Comparison of ENCODE assay signal across 17 cellular contexts in genomic region chr1:94434339-94435092, GRCh38.
"Had no signal": no experiment of that assay in that cellular context is flagged by ENCODE, and none has a peak within 500 bp of the region (broad histone marks: within the 10 kb centered on the region; RNA-seq: fewer than 3 reads in every experiment).

No MANE protein-coding gene starts in this region.

- H3K27ac ChIP-seq: cardiac muscle cell, dorsolateral prefrontal cortex, esophagus squamous epithelium, left lung, parathyroid adenoma had no signal

- FAIRE-seq: astrocyte, endometrium had no signal

- H3K36me3 ChIP-seq: cardiac muscle cell, left lung had no signal

- ATAC-seq: left lung; naive thymus-derived CD8-positive, alpha-beta T cell; stimulated activated memory B cell treated with anti-CD40 and anti-IgM and Interleukin-4, amounts not matched to agents 10 μg/mL and 1 μg/mL and 100 μg/mL, for 72 hours; T-cell had no signal

- H3K9ac ChIP-seq: parathyroid adenoma had no signal

- H3K4me3 ChIP-seq: cardiac muscle cell, dorsolateral prefrontal cortex, esophagus squamous epithelium, left lung had no signal

- H2AFZ ChIP-seq: parathyroid adenoma had no signal

- H3K4me3 Mint-ChIP-seq: activated naive CD4-positive, alpha-beta T cell treated with anti-CD3 and anti-CD28 coated beads for 36 hours; memory B cell; naive thymus-derived CD8-positive, alpha-beta T cell; stimulated activated memory B cell treated with anti-CD40 and anti-IgM and Interleukin-4, amounts not matched to agents 10 μg/mL and 1 μg/mL and 100 μg/mL, for 72 hours; T-cell had no signal

- H3K27me3 Mint-ChIP-seq: memory B cell; naive thymus-derived CD8-positive, alpha-beta T cell; stimulated activated memory B cell treated with anti-CD40 and anti-IgM and Interleukin-4, amounts not matched to agents 10 μg/mL and 1 μg/mL and 100 μg/mL, for 72 hours; T-cell had no signal

- H3K27me3 ChIP-seq: cardiac muscle cell, dorsolateral prefrontal cortex, esophagus squamous epithelium, left lung had no signal

- DNase-seq: activated CD4-positive, CD25-positive, alpha-beta regulatory T cell treated with anti-CD3 and anti-CD28 coated beads, Interleukin-2, amount 50 U/mL, for 72 hours; activated naive CD4-positive, alpha-beta T cell treated with anti-CD3 and anti-CD28 coated beads for 36 hours; dorsolateral prefrontal cortex; esophagus squamous epithelium; islet precursor cell; left lung; naive thymus-derived CD8-positive, alpha-beta T cell; stimulated activated CD4-positive, alpha-beta T cell treated with anti-CD3 and anti-CD28 coated beads, Interleukin-2, amount 100 ng/mL, for 48 hours; T-cell; T-helper 9 cell had no signal

- H3K4me1 ChIP-seq: left lung, parathyroid adenoma had no signal

- H3K27ac Mint-ChIP-seq: activated naive CD4-positive, alpha-beta T cell treated with anti-CD3 and anti-CD28 coated beads for 36 hours; activated T-helper 2 cell treated with anti-CD3 and anti-CD28 coated beads, Interferon-gamma antibody, Interleukin-2, Interleukin-4, amounts not matched to agents 10 μg/mL and 5 μg/mL and 100 μg/mL, durations not matched to agents 14 hours and 24 hours and 36 hours; memory B cell; stimulated activated memory B cell treated with anti-CD40 and anti-IgM and Interleukin-4, amounts not matched to agents 10 μg/mL and 1 μg/mL and 100 μg/mL, for 72 hours; T-cell had no signal
